In the genomic region with DNA sequence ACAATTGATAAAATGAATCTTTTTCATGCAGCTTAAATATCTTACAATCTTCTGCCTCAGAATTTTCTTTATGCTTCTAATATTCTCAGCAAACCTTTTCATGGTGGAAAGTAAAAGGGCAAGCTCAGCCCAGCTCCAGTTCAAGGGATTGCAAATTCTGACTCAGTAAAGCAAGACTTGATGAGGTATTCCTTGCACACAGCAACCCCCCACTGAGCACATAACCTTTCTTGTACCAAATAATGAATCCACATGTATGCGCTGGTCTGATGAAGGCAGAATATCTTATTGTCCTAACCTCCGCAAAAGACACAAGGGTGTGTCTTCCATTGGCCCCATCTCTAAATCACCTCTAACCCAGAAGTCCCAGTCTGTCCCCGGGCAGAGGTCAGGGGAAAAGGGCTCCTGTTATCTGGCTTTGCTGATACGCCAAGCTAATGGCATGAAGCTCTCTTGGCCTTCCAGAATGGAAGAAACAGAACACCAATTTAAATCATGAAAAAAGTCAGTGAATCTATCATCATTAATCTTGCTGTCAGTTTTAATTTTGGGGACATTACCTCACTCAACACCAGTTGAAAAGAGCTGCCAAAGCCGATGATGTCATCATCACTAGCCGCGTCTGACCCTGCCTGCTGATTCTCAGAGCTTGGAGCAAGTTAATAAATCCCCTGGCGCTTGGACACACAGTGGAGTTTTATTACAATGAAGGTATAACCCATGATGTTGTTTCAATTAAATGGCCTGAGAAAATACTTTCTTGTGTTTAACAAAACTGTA, we compare ENCODE assay signal across 11 cellular contexts.
DNase-seq lines count a peak whose midpoint lies in the region; FAIRE-seq and TF ChIP-seq lines count a peak whose summit lies in the region.
"Had no signal": no experiment of that assay in that cellular context is flagged by ENCODE, and none has a peak within 500 bp of the region (broad histone marks: within the 10 kb centered on the region; RNA-seq: fewer than 3 reads in every experiment).

No MANE protein-coding gene starts in this region.

- no peak overlapping the region for H2BK120ac ChIP-seq in mesenchymal stem cell (ENCODE audit: low read depth, low read length)

- H3K9me3 ChIP-seq in mesenchymal stem cell (ENCODE audit: control insufficient read depth, low read length) (no peaks in the 10 kb centered on the region), tibial nerve (no peaks in the 10 kb centered on the region)

- H3K79me1 ChIP-seq in mesenchymal stem cell (replicated peaks; ENCODE audit: low read length, poor library complexity, severe bottlenecking): no peaks in the 10 kb centered on the region

- no peaks in the 10 kb centered on the region for H3K4me1 Mint-ChIP-seq in activated CD4-positive, alpha-beta T cell treated with anti-CD3 and anti-CD28 coated beads, Interleukin-2, amount 10 ng/mL, durations not matched to agents 7 days and 5 days

- H2BK15ac ChIP-seq in mesenchymal stem cell (ENCODE audit: low read depth, poor library complexity, severe bottlenecking): no peak overlapping the region

- H3K4me3 Mint-ChIP-seq in activated CD4-positive, alpha-beta T cell treated with anti-CD3 and anti-CD28 coated beads, Interleukin-2, amount 10 ng/mL, durations not matched to agents 7 days and 5 days: no peak overlapping the region
- H3K4me3 Mint-ChIP-seq: T-helper 2 cell treated with Interferon-gamma antibody and Interleukin-4, amounts not matched to agents 5 μg/mL and 100 μg/mL, for 36 hours had no signal

- peaks cover 4% of the 10 kb centered on the region for H3K9me3 Mint-ChIP-seq in activated CD4-positive, alpha-beta T cell treated with anti-CD3 and anti-CD28 coated beads, Interleukin-2, amount 10 ng/mL, durations not matched to agents 7 days and 5 days

- CTCF ChIA-PET in activated CD4-positive, alpha-beta T cell treated with anti-CD3 and anti-CD28 coated beads, Interleukin-2, amount 10 ng/mL, durations not matched to agents 7 days and 5 days (lab: Charles Lee): no interaction called here

- WGBS in mesenchymal stem cell: 72% methylated on average over 6 of the region's 8 CpGs
- 47 to 51% methylated on average over 8 of the region's 8 CpGs for WGBS in tibial nerve, 2 donors

- no peak for TF ChIP-seq CTCF in tibial nerve (IDR thresholded peaks at IDR 0.05)

- H4K91ac ChIP-seq in mesenchymal stem cell (ENCODE audit: low read length): no peak overlapping the region

- no peak overlapping the region for H2BK12ac ChIP-seq in mesenchymal stem cell (ENCODE audit: low read length in 2 of 2)

- H2AK5ac ChIP-seq in mesenchymal stem cell (ENCODE audit: low read length, severe bottlenecking): peak overlapping the region; percentile 33

- peaks cover 0 to 5% of the 10 kb centered on the region in 2 experiments for H3K27me3 ChIP-seq in mesenchymal stem cell (ENCODE audit: control insufficient read depth in 1 of 2, insufficient read depth in 1 of 2, low read length in 2 of 2)
- H3K27me3 ChIP-seq in tibial nerve: no peaks in the 10 kb centered on the region

- H3K27me3 Mint-ChIP-seq in activated CD4-positive, alpha-beta T cell treated with anti-CD3 and anti-CD28 coated beads, Interleukin-2, amount 10 ng/mL, durations not matched to agents 7 days and 5 days: no peaks in the 10 kb centered on the region

- peak overlapping the region; percentile 73 for H3K9ac ChIP-seq in mesenchymal stem cell (ENCODE audit: low read length)

- DNase-seq in RCC 7860 (ENCODE audit: low spot score) (peak; percentile 79), mesenchymal stem cell (no peak), tibial nerve (ENCODE audit: low spot score in 2 of 2) (peak; percentile 18 to 55), DMS79 (lab: John Stamatoyannopoulos, UW) (no peak), SKM-1 (lab: John Stamatoyannopoulos, UW; ENCODE audit: unreplicated experiment) (no peak)
- no peak for DNase-seq in activated CD4-positive, alpha-beta T cell treated with anti-CD3 and anti-CD28 coated beads, Interleukin-2, amount 10 ng/mL, durations not matched to agents 7 days and 5 days
- DNase-seq: DND-41; Kasumi-1; NK-92 treated with Interleukin-12 subunit alpha and Interleukin-12 subunit beta, amount 100 ng/mL, for 24 hours had no signal

- peak in 1 of 2 donors; percentile 40 for TF ChIP-seq EP300 in tibial nerve (IDR thresholded peaks at IDR 0.05)

- TF ChIP-seq POLR2A in tibial nerve (IDR thresholded peaks at IDR 0.05): no peak

- H3K4me1 ChIP-seq in mesenchymal stem cell (ENCODE audit: control insufficient read depth, insufficient read depth, low read depth, low read length): peaks cover 7% of the 10 kb centered on the region
- H3K4me1 ChIP-seq in tibial nerve: peaks cover 0 to 4% (median 0%) of the 10 kb centered on the region in 4 donors

- no peak overlapping the region for H4K8ac ChIP-seq in mesenchymal stem cell (ENCODE audit: low read length)

- peak overlapping the region; percentile 94 for H3K27ac ChIP-seq in mesenchymal stem cell (ENCODE audit: low read length, poor library complexity, severe bottlenecking)
- H3K27ac ChIP-seq in tibial nerve: peak overlapping the region in 1 of 4 donors; percentile 8

- H3K4ac ChIP-seq in mesenchymal stem cell (ENCODE audit: low read depth in 1 of 2, low read length in 2 of 2): no peak overlapping the region

- no peak overlapping the region for H3K18ac ChIP-seq in mesenchymal stem cell (ENCODE audit: low read depth in 1 of 2, low read length in 2 of 2)

- no peak overlapping the region for H3K27ac Mint-ChIP-seq in activated CD4-positive, alpha-beta T cell treated with anti-CD3 and anti-CD28 coated beads, Interleukin-2, amount 10 ng/mL, durations not matched to agents 7 days and 5 days
- H3K27ac Mint-ChIP-seq: T-helper 2 cell treated with Interferon-gamma antibody and Interleukin-4, amounts not matched to agents 5 μg/mL and 100 μg/mL, for 36 hours had no signal

- H3K4me2 ChIP-seq in mesenchymal stem cell (ENCODE audit: low read length, poor library complexity, severe bottlenecking): peak overlapping the region; percentile 30

- no peak overlapping the region for H3K14ac ChIP-seq in mesenchymal stem cell (ENCODE audit: low read length in 2 of 2)

- FAIRE-seq in RCC 7860 (lab: Jason Lieb, UNC) (peak; percentile 84), endometrium (lab: Jason Lieb, UNC) (peak; percentile 92)

- H3K4me3 ChIP-seq in mesenchymal stem cell (ENCODE audit: insufficient read depth in 1 of 2, low read depth in 1 of 2, low read length in 2 of 2) (no peak overlapping the region), tibial nerve (no peak overlapping the region)

- H3K36me3 Mint-ChIP-seq in activated CD4-positive, alpha-beta T cell treated with anti-CD3 and anti-CD28 coated beads, Interleukin-2, amount 10 ng/mL, durations not matched to agents 7 days and 5 days (ENCODE audit: low read depth): no peaks in the 10 kb centered on the region

- peak overlapping the region; percentile 74 for H2BK5ac ChIP-seq in mesenchymal stem cell (ENCODE audit: low read depth, low read length, poor library complexity, severe bottlenecking)

- no peak overlapping the region for H3K23ac ChIP-seq in mesenchymal stem cell (ENCODE audit: low read length in 2 of 2)

- H3K36me3 ChIP-seq in mesenchymal stem cell (ENCODE audit: control insufficient read depth in 1 of 2, insufficient read depth in 2 of 2, low read depth in 1 of 2, low read length in 2 of 2) (no peaks in the 10 kb centered on the region), tibial nerve (no peaks in the 10 kb centered on the region)

- POLR2A ChIA-PET in activated CD4-positive, alpha-beta T cell treated with anti-CD3 and anti-CD28 coated beads, Interleukin-2, amount 10 ng/mL, durations not matched to agents 7 days and 5 days (lab: Charles Lee): no interaction called here

- no peak overlapping the region for H2AFZ ChIP-seq in mesenchymal stem cell (ENCODE audit: low read depth, low read length)

Comparison
In these comparisons a context has a peak if more than half of its experiments do, and no peak if none do; other contexts are left out.
1. DNase-seq: peak in RCC 7860 (single experiment) and tibial nerve (2 of 2); none in mesenchymal stem cell (single experiment), DMS79 (single experiment), activated CD4-positive, alpha-beta T cell treated with anti-CD3 and anti-CD28 coated beads, Interleukin-2, amount 10 ng/mL, durations not matched to agents 7 days and 5 days (single experiment) and SKM-1 (single experiment).